19 cellular contexts compared by ENCODE assay signal in genomic region chr5:119945696-119946095, GRCh38.
"Had no signal": no experiment of that assay in that cellular context is flagged by ENCODE, and none has a peak within 500 bp of the region (broad histone marks: within the 10 kb centered on the region; RNA-seq: fewer than 3 reads in every experiment).

No MANE protein-coding gene starts in this region.

- H3K9ac ChIP-seq: SK-N-SH had no signal

- H3K4me2 ChIP-seq: SK-N-SH had no signal

- DNase-seq: IMR-90, Karpas-422, KG1, MM.1S, NCI-H1092 treated with DMSO at 0.1 percent for 48 hours, NCI-H1436, NCI-H187, NCI-H2029, NCI-H2081 treated with DMSO at 0.1 percent for 48 hours, NCI-H2171, NCI-H226, NCI-H446, NCI-H510A, NCI-H524 treated with DMSO at 0.1 percent for 48 hours, NCI-H69, NCI-H774, RPMI8226, SHP77, SK-N-SH had no signal

- H3K9me3 ChIP-seq: SK-N-SH had no signal
